ENCODE assay signal across 18 cellular contexts in genomic region chr14:61953602-61954001, GRCh38.
A peak's percentile ranks its signal among the peaks of the same experiment; 100 is the strongest.
DNase-seq lines count a peak whose midpoint lies in the region; ATAC-seq, FAIRE-seq and TF ChIP-seq lines count a peak whose summit lies in the region.
"Had no signal": no experiment of that assay in that cellular context is flagged by ENCODE, and none has a peak within 500 bp of the region (broad histone marks: within the 10 kb centered on the region; RNA-seq: fewer than 3 reads in every experiment).

No MANE protein-coding gene starts in this region.

- H3K4me1 Mint-ChIP-seq in GM23338 = peaks cover 3% of the 10 kb centered on the region; the same call in 1 of the 3 replicates
- H3K4me1 Mint-ChIP-seq: CD4-positive, alpha-beta memory T cell had no signal

- no peak for DNase-seq in GM23338 (ENCODE audit: low spot score)
- no peak for DNase-seq in Karpas-422
- no peak for DNase-seq in H1 (ENCODE audit: low read depth in 1 of 2, low spot score in 2 of 2)
- peak; percentile 18 for DNase-seq in renal cortical epithelial cell (ENCODE audit: low read depth)
- no peak for DNase-seq in adrenal gland
- no peak for DNase-seq in gastrocnemius medialis
- DNase-seq: BE2C; CD4-positive, alpha-beta memory T cell; COR-L47; DMS53 had no signal

- ATAC-seq in GM23338 (peak; percentile 28; the same call in 1 of the 3 replicates), HG02588 (IDR thresholded peaks at IDR 0.05; ENCODE audit: unreplicated experiment) (no peak), HG03025 (IDR thresholded peaks at IDR 0.05; ENCODE audit: low FRiP score, unreplicated experiment) (no peak), gastrocnemius medialis (no peak)
- ATAC-seq: GM12878, HCT116 had no signal

- peaks cover 2% of the 10 kb centered on the region for H3K27me3 Mint-ChIP-seq in GM23338 (ENCODE audit: insufficient read depth, low read depth, poor library complexity)

- no peak overlapping the region for H3K18ac ChIP-seq in H1 (ENCODE audit: extremely low read depth, low read length)

- WGBS in H1 (ENCODE audit: extremely low coverage in 1 of 2, insufficient coverage in 1 of 2, insufficient read length in 1 of 2, insufficient replicate concordance in 2 of 2, low coverage in 1 of 2, low lambda C conversion rate in 2 of 2, missing lambda C conversion rate in 1 of 2), 2 experiments = 75% methylated on average over 1 of the region's 1 CpG; no CpG with 5 or more reads in 1 of the 2 experiments
- WGBS in adrenal gland, 4 donors = 57 to 75% (median 67%) methylated on average over 1 of the region's 1 CpG

- no peak overlapping the region for H3K4me3 ChIP-seq in GM23338
- no peak overlapping the region for H3K4me3 ChIP-seq in Karpas-422 (ENCODE audit: low read length)
- no peak overlapping the region for H3K4me3 ChIP-seq in H1 (ENCODE audit: extremely low read depth in 1 of 4, insufficient read depth in 2 of 4, low read depth in 3 of 4, low read length in 4 of 4)
- no peak overlapping the region for H3K4me3 ChIP-seq in adrenal gland
- no peak overlapping the region for H3K4me3 ChIP-seq in gastrocnemius medialis
- H3K4me3 ChIP-seq: GM12878 had no signal

- H2BK12ac ChIP-seq in H1 (ENCODE audit: low read depth, low read length) = no peak overlapping the region

- H3K9me3 Mint-ChIP-seq in GM23338 = peaks cover 7% of the 10 kb centered on the region; the same call in 1 of the 3 replicates

- no peaks in the 10 kb centered on the region for H3K79me1 ChIP-seq in H1 (ENCODE audit: low read depth, low read length)

- H3F3A ChIP-seq in GM23338 (replicated peaks; ENCODE audit: low read depth) = no peaks in the 10 kb centered on the region

- no peak overlapping the region for H2BK120ac ChIP-seq in H1 (replicated peaks; ENCODE audit: low read depth, low read length)

- peak in 1 of 2 experiments; percentile 47; a peak in 2 of 4 replicates for TF ChIP-seq CTCF in GM23338 (conservative IDR thresholded peaks at IDR 0.05; ENCODE audit: low read depth in 2 of 2)
- peak in 1 of 3 experiments; percentile 19; a peak in 1 of 4 replicates for TF ChIP-seq CTCF in H1 (IDR thresholded peaks at IDR 0.05; ENCODE audit: control extremely low read depth in 1 of 3, insufficient read depth in 1 of 3, low read depth in 1 of 3, low read length in 3 of 3)
- TF ChIP-seq CTCF in adrenal gland (IDR thresholded peaks at IDR 0.05) = no peak
- no peak for TF ChIP-seq CTCF in gastrocnemius medialis (IDR thresholded peaks at IDR 0.05 in 4 of 5, conservative IDR thresholded peaks at IDR 0.05 in 1 of 5)

- no peak for TF ChIP-seq EP300 in H1 (IDR thresholded peaks at IDR 0.05; ENCODE audit: borderline replicate concordance in 1 of 2, low read depth in 2 of 2, low read length in 2 of 2)

- H3K14ac ChIP-seq in H1 (ENCODE audit: insufficient read length) = no peak overlapping the region

- H3K9ac ChIP-seq in Karpas-422 (ENCODE audit: low read length) = no peak overlapping the region
- H3K9ac ChIP-seq in H1 (replicated peaks in 1 of 4; ENCODE audit: extremely low read depth in 1 of 4, low read depth in 3 of 4, low read length in 3 of 4) = no peak overlapping the region
- H3K9ac ChIP-seq: KMS-11 had no signal

- no peak overlapping the region for H4K91ac ChIP-seq in H1 (replicated peaks; ENCODE audit: insufficient read length, low read length)

- no peak overlapping the region for H3K27ac ChIP-seq in GM23338 (ENCODE audit: low read depth)
- H3K27ac ChIP-seq in Karpas-422 (ENCODE audit: low read length) = no peak overlapping the region
- no peak overlapping the region for H3K27ac ChIP-seq in H1 (ENCODE audit: low read depth, low read length)
- no peak overlapping the region for H3K27ac ChIP-seq in adrenal gland
- no peak overlapping the region for H3K27ac ChIP-seq in gastrocnemius medialis
- H3K27ac ChIP-seq: C4-2B, KMS-11 had no signal

- no peaks in the 10 kb centered on the region for H3K4me1 ChIP-seq in GM23338 (ENCODE audit: insufficient read depth)
- peaks cover 18% of the 10 kb centered on the region for H3K4me1 ChIP-seq in Karpas-422 (ENCODE audit: low read length)
- no peaks in the 10 kb centered on the region for H3K4me1 ChIP-seq in H1 (replicated peaks in 1 of 4; ENCODE audit: control insufficient read depth in 3 of 4, insufficient read depth in 4 of 4, low read length in 3 of 4)
- H3K4me1 ChIP-seq in adrenal gland (replicated peaks in 1 of 2) = no peaks in the 10 kb centered on the region
- no peaks in the 10 kb centered on the region for H3K4me1 ChIP-seq in gastrocnemius medialis
- H3K4me1 ChIP-seq: BE2C had no signal

- H2BK15ac ChIP-seq in H1 (ENCODE audit: low read length) = no peak overlapping the region

- H3K4me2 ChIP-seq in GM23338 (no peak overlapping the region), Karpas-422 (ENCODE audit: low read depth, low read length, poor library complexity, severe bottlenecking) (no peak overlapping the region), H1 (ENCODE audit: insufficient read depth in 1 of 2, low read depth in 2 of 2, low read length in 2 of 2) (no peak overlapping the region)
- H3K4me2 ChIP-seq: KMS-11 had no signal

- TF ChIP-seq RAD21 in H1 (IDR thresholded peaks at IDR 0.05 in 1 of 2, conservative IDR thresholded peaks at IDR 0.05 in 1 of 2; ENCODE audit: low read depth in 2 of 2, low read length in 2 of 2) = peak; percentile 12 to 29; a peak in 1 of 4 replicates

- no peak overlapping the region for H2BK20ac ChIP-seq in H1 (ENCODE audit: low read length)

- no peak overlapping the region for H2AK5ac ChIP-seq in H1 (ENCODE audit: low read depth, low read length)

- H3K36me3 ChIP-seq in GM23338 (ENCODE audit: insufficient read depth) (no peaks in the 10 kb centered on the region), Karpas-422 (ENCODE audit: insufficient read depth, low read length) (no peaks in the 10 kb centered on the region), H1 (ENCODE audit: control insufficient read depth in 2 of 4, insufficient read depth in 4 of 4, low read length in 3 of 4) (no peaks in the 10 kb centered on the region), adrenal gland (replicated peaks in 1 of 2) (no peaks in the 10 kb centered on the region), gastrocnemius medialis (no peaks in the 10 kb centered on the region)
- H3K36me3 ChIP-seq: BE2C had no signal

- H3K36me3 Mint-ChIP-seq in GM23338 (ENCODE audit: low read depth) = no peaks in the 10 kb centered on the region
- H3K36me3 Mint-ChIP-seq: CD4-positive, alpha-beta memory T cell had no signal

- no peak overlapping the region for H4K5ac ChIP-seq in H1 (ENCODE audit: insufficient read length, low read depth, low read length)

- H3K9me3 ChIP-seq in Karpas-422 (ENCODE audit: low read length) (peaks cover 4% of the 10 kb centered on the region), H1 (ENCODE audit: insufficient read depth in 2 of 2, low read depth in 1 of 2, low read length in 1 of 2) (peaks cover 3% of the 10 kb centered on the region in 2 experiments; a peak in 2 of 4 replicates), adrenal gland (replicated peaks in 1 of 3) (no peaks in the 10 kb centered on the region), gastrocnemius medialis (no peaks in the 10 kb centered on the region)
- H3K9me3 ChIP-seq: BE2C had no signal

- FAIRE-seq in H1 (lab: Jason Lieb, UNC) = no peak
- FAIRE-seq: A204.1, D721Med, GM12878 had no signal

- H3K56ac ChIP-seq in H1 (replicated peaks; ENCODE audit: insufficient read length, low read depth, low read length) = no peak overlapping the region

- no peak overlapping the region for H3K27ac Mint-ChIP-seq in GM23338
- H3K27ac Mint-ChIP-seq: CD4-positive, alpha-beta memory T cell had no signal

- H3K9me2 ChIP-seq in GM23338 (ENCODE audit: insufficient read depth) (no peaks in the 10 kb centered on the region), Karpas-422 (replicated peaks; ENCODE audit: insufficient read depth, low read length) (no peaks in the 10 kb centered on the region)

- CTCF ChIA-PET in H1 (lab: Charles Lee; ENCODE audit: partially characterized antibody) = interaction anchor here (0.5 to 1.2 kb wide), 2 partner anchors 131 to 1473 kb away, joined by 3 read pairs; no protein-coding TSS in a partner anchor

- H2BK5ac ChIP-seq in H1 (ENCODE audit: low read depth, low read length) = no peak overlapping the region

- in situ Hi-C loops in gastrocnemius medialis (cut with MboI; ENCODE audit: low sequenced_read_pairs in 4 of 4) = no loop called here

- no peak for TF ChIP-seq POLR2A in H1 (IDR thresholded peaks at IDR 0.05; ENCODE audit: control extremely low read depth in 1 of 2, low read depth in 2 of 2, low read length in 2 of 2)
- no peak for TF ChIP-seq POLR2A in adrenal gland (IDR thresholded peaks at IDR 0.05)
- TF ChIP-seq POLR2A in gastrocnemius medialis (IDR thresholded peaks at IDR 0.05) = no peak

- H4K8ac ChIP-seq in H1 (ENCODE audit: extremely low read depth, insufficient read depth, low read length) = no peak overlapping the region

- intact Hi-C loops in adrenal gland (cut with DNase I) = no loop called here
- intact Hi-C loops in gastrocnemius medialis (cut with DNase I; ENCODE audit: low total_unique reads) = no loop called here

- POLR2A ChIA-PET in H1 (lab: Charles Lee; ENCODE audit: partially characterized antibody) = no interaction called here

- H4K20me1 ChIP-seq in GM23338 (replicated peaks; ENCODE audit: insufficient read depth) (no peaks in the 10 kb centered on the region), Karpas-422 (ENCODE audit: insufficient read depth, low read depth, low read length) (no peaks in the 10 kb centered on the region), H1 (replicated peaks in 1 of 2; ENCODE audit: control insufficient read depth in 1 of 2, insufficient read depth in 2 of 2, low read length in 2 of 2) (no peaks in the 10 kb centered on the region)

- H2AFZ ChIP-seq in GM23338 = no peak overlapping the region
- H2AFZ ChIP-seq in Karpas-422 (ENCODE audit: low read length) = 0 out of 2 replicates have a peak overlapping the region, but pooled peaks have one; percentile 7
- H2AFZ ChIP-seq in H1 (ENCODE audit: low read length) = 0 out of 2 replicates have a peak overlapping the region, but pooled peaks have one; percentile 50

- H3K23ac ChIP-seq in H1 (ENCODE audit: insufficient read length) = no peak overlapping the region

- no peaks in the 10 kb centered on the region for H3K23me2 ChIP-seq in H1 (ENCODE audit: low read depth, low read length)

- H3K4me3 Mint-ChIP-seq in GM23338 = no peak overlapping the region
- H3K4me3 Mint-ChIP-seq: CD4-positive, alpha-beta memory T cell had no signal

- H3K79me2 ChIP-seq in GM23338 (replicated peaks; ENCODE audit: insufficient read depth) = no peaks in the 10 kb centered on the region
- no peaks in the 10 kb centered on the region for H3K79me2 ChIP-seq in Karpas-422 (ENCODE audit: low read length)
- H3K79me2 ChIP-seq in H1 (ENCODE audit: control insufficient read depth in 1 of 2, insufficient read depth in 2 of 2, low read length in 2 of 2) = no peaks in the 10 kb centered on the region

- no peaks in the 10 kb centered on the region for H3K27me3 ChIP-seq in GM23338 (ENCODE audit: insufficient read depth)
- H3K27me3 ChIP-seq in Karpas-422 (ENCODE audit: low read length) = no peaks in the 10 kb centered on the region
- no peaks in the 10 kb centered on the region for H3K27me3 ChIP-seq in H1 (replicated peaks in 1 of 4; ENCODE audit: control insufficient read depth in 3 of 4, extremely low read depth in 1 of 4, insufficient read depth in 3 of 4, low read length in 3 of 4)
- no peaks in the 10 kb centered on the region for H3K27me3 ChIP-seq in adrenal gland
- H3K27me3 ChIP-seq in gastrocnemius medialis = no peaks in the 10 kb centered on the region

- H3K4ac ChIP-seq in H1 (replicated peaks; ENCODE audit: insufficient read length, low read depth, low read length) = no peak overlapping the region

TF ChIP-seq in H1, 55 proteins besides CTCF, POLR2A, EP300 and RAD21 (continues in another document):
- no peak for TF ChIP-seq SIX5 (IDR thresholded peaks at IDR 0.05; ENCODE audit: low read depth, low read length)
